ENCODE assay signal across 8 cellular contexts in genomic region chr17:31096106-31096436, GRCh38. TPM values are rescaled to one million over a fixed set of nuclear protein-coding genes. Genes with fewer than 3 reads are reported as not detected.
DNase-seq lines count a peak whose midpoint lies in the region; ATAC-seq and TF ChIP-seq lines count a peak whose summit lies in the region.

No MANE protein-coding gene starts in this region.

- TF ChIP-seq CTCF in GM12864 (IDR thresholded peaks at IDR 0.05; ENCODE audit: low read depth, low read length, missing control alignments), result no peak
- no peak for TF ChIP-seq CTCF in PC-9 (conservative IDR thresholded peaks at IDR 0.05)
- no peak for TF ChIP-seq CTCF in prostate gland (IDR thresholded peaks at IDR 0.05)

- intact Hi-C loops in PC-9 (cut with micrococcal nuclease; ENCODE audit: unreplicated experiment) (no loop called here), prostate gland (cut with DNase I) (no loop called here)

- H3K79me2 ChIP-seq in PC-9 (ENCODE audit: low read depth), result peaks cover 56% of the 10 kb centered on the region

- peaks cover 22% of the 10 kb centered on the region for H4K20me1 ChIP-seq in PC-9 (ENCODE audit: insufficient read depth)

- H3K27ac ChIP-seq in PC-9 (peak overlapping the region; percentile 79; the same call in 1 of the 2 replicates), esophagus (ENCODE audit: low read depth in 2 of 2, low read length in 1 of 2) (no peak overlapping the region), prostate gland (peak overlapping the region; percentile 90 to 94)

- no peak overlapping the region; the same call in 1 of the 2 replicates for H2AFZ ChIP-seq in PC-9

- no peak for ATAC-seq in GM21381 (IDR thresholded peaks at IDR 0.05; ENCODE audit: unreplicated experiment)
- ATAC-seq in HG02840 (IDR thresholded peaks at IDR 0.05; ENCODE audit: low FRiP score, unreplicated experiment), result no peak

- TF ChIP-seq POLR2A in prostate gland (IDR thresholded peaks at IDR 0.05), result no peak

- POLR2A ChIA-PET in PC-9 (lab: Charles Lee; ENCODE audit: unreplicated experiment), result interaction anchor here (0.5 to 0.6 kb wide), 2 partner anchors 142 to 211 kb away, joined by 3 to 35 read pairs; no protein-coding TSS in a partner anchor

- H3K4me1 ChIP-seq in PC-9 (replicated peaks; ENCODE audit: insufficient read depth) (peaks cover 13% of the 10 kb centered on the region; the same call in 1 of the 2 replicates), esophagus (ENCODE audit: control insufficient read depth in 2 of 2, insufficient read depth in 2 of 2, low read length in 1 of 2) (no peaks in the 10 kb centered on the region), prostate gland (replicated peaks) (no peaks in the 10 kb centered on the region)

- H3K36me3 ChIP-seq in PC-9 (ENCODE audit: low read depth), result no peaks in the 10 kb centered on the region
- no peaks in the 10 kb centered on the region for H3K36me3 ChIP-seq in esophagus (ENCODE audit: control insufficient read depth in 2 of 2, insufficient read depth in 2 of 2, low read length in 1 of 2)
- no peaks in the 10 kb centered on the region for H3K36me3 ChIP-seq in prostate gland

- H3K9me2 ChIP-seq in PC-9 (ENCODE audit: insufficient read depth), result no peaks in the 10 kb centered on the region

- H3F3A ChIP-seq in PC-9 (ENCODE audit: insufficient read depth, low read depth), result peaks cover 32% of the 10 kb centered on the region

- H3K4me3 ChIP-seq in GM12864 (ENCODE audit: low read depth, low read length), result peak overlapping the region; percentile 65
- peak overlapping the region; percentile 98 for H3K4me3 ChIP-seq in PC-9
- peak overlapping the region; percentile 62 to 63 for H3K4me3 ChIP-seq in esophagus (ENCODE audit: low read depth in 1 of 2, low read length in 2 of 2)
- H3K4me3 ChIP-seq in prostate gland, result peak overlapping the region; percentile 69 to 97

- H3K9me3 ChIP-seq in PC-9 (ENCODE audit: insufficient read depth, low read depth) (no peaks in the 10 kb centered on the region), esophagus (ENCODE audit: control insufficient read depth in 2 of 2, insufficient read depth in 1 of 2, low read depth in 1 of 2, low read length in 1 of 2) (no peaks in the 10 kb centered on the region), prostate gland (no peaks in the 10 kb centered on the region)

- no peaks in the 10 kb centered on the region for H3K27me3 ChIP-seq in PC-9 (ENCODE audit: insufficient read depth, low read depth)
- H3K27me3 ChIP-seq in esophagus (ENCODE audit: control insufficient read depth in 1 of 2, insufficient read depth in 2 of 2, low read length in 2 of 2), result no peaks in the 10 kb centered on the region
- no peaks in the 10 kb centered on the region for H3K27me3 ChIP-seq in prostate gland (replicated peaks; ENCODE audit: insufficient read depth)

- 7 to 9% methylated on average over 5 of the region's 5 CpGs for WGBS in esophagus, 2 donors
- 9% methylated on average over 5 of the region's 5 CpGs for WGBS in prostate gland

- H3K4me2 ChIP-seq in PC-9, result peak overlapping the region; percentile 96

- CTCF ChIA-PET in PC-9 (lab: Charles Lee), result interaction anchor here (0.6 kb wide), 1 partner anchor 41 kb away, joined by 15 read pairs; no protein-coding TSS in a partner anchor

- DNase-seq in GM12864 (ENCODE audit: low read depth), result no peak
- DNase-seq in PC-9, result no peak
- no peak for DNase-seq in prostate gland (ENCODE audit: low spot score)
- DNase-seq in NCI-H128 (lab: John Stamatoyannopoulos, UW; ENCODE audit: unreplicated experiment), result no peak
- DNase-seq in NCI-H1930 (lab: John Stamatoyannopoulos, UW), result no peak

- BruUV-seq in PC-9 (replicated peaks; lab: Mats Ljungman, UMichigan), result no TSS peak

RNA-seq across cellular contexts. Expression of gene NF1, which starts 1.3 kb away (rescaled TPM):
- total RNA-seq in PC-9 (2021) (61.0 and 64.0 TPM in 2 replicates), prostate gland (10 to 100 TPM; 62.3 to 68.0 TPM)
- polyA plus RNA-seq in esophagus, result 1 to 10 TPM; 3.4 to 4.4 TPM

Comparison
In these comparisons a context has a peak if more than half of its experiments do, and no peak if none do; other contexts are left out.
1. H3K27ac ChIP-seq: peak in PC-9 (single experiment) and prostate gland (2 of 2); none in esophagus (0 of 2).
2. Peak in every context shown above with its lines, with median percentiles within 50 percentile points of each other: H3K4me3 ChIP-seq.